In the genomic region with DNA sequence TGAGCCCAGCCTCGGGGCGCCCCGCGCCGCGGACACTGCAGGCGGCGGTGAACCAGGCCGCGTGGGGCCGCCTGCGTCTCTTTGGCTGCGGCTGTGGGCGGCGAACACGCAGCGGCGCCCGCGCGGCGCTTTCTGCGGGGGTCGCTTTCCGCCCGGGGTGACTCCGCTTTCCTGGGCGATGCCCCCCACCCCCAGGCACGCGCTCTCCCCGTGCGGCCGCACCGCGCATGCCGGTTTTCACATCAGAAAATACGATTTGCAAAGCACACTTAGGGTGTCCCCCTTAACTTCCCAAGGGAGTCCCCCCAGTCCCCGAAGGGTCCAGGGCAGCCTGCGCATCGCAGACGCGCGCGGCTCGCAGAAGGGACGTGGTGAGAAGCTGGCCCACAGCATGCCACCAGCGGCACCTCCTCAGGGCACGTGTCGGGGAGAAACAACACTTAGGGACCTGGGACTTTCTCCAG, we compare ENCODE assay signal across 1 cellular context.
TF ChIP-seq lines count a peak whose summit lies in the region.

No MANE protein-coding gene starts in this region.

TF ChIP-seq in GM23338, 12 proteins besides CTCF, POLR2A, EP300 and RAD21:
- TF ChIP-seq EZH2 (IDR thresholded peaks at IDR 0.05; ENCODE audit: low read depth, unreplicated experiment): no peak
